1 cellular context compared by ENCODE assay signal in genomic region chr14:94636744-94637412, GRCh38.
TF ChIP-seq lines count a peak whose summit lies in the region.

No MANE protein-coding gene starts in this region.

TF ChIP-seq in HepG2, 621 proteins besides CTCF, POLR2A, EP300 and RAD21 (continued from another document and continues in another):
- no peak for TF ChIP-seq STAT5B (CRISPR knock-in tag; IDR thresholded peaks at IDR 0.05)
- TF ChIP-seq SMC3 (IDR thresholded peaks at IDR 0.05; ENCODE audit: low read length) = peak; percentile 53
- TF ChIP-seq ZFP36L2 (CRISPR knock-in tag; IDR thresholded peaks at IDR 0.05) = no peak
- no peak for TF ChIP-seq ZNF546 (CRISPR knock-in tag; conservative IDR thresholded peaks at IDR 0.05)
- TF ChIP-seq ZNF543 (CRISPR knock-in tag; IDR thresholded peaks at IDR 0.05) = no peak
- no peak for TF ChIP-seq ZNF44 (CRISPR knock-in tag; IDR thresholded peaks at IDR 0.05)
- TF ChIP-seq KAT2B (IDR thresholded peaks at IDR 0.05; ENCODE audit: borderline replicate concordance, low read depth, low read length) = peak; percentile 17; the same call in 1 of the 2 replicates
- TF ChIP-seq TEF (CRISPR knock-in tag; IDR thresholded peaks at IDR 0.05) = no peak
- no peak for TF ChIP-seq ZNF337 (CRISPR knock-in tag; IDR thresholded peaks at IDR 0.05; ENCODE audit: borderline replicate concordance, low read depth)
- TF ChIP-seq PHF8 (CRISPR knock-in tag; IDR thresholded peaks at IDR 0.05) = no peak
- no peak for TF ChIP-seq SMYD3 (CRISPR knock-in tag; IDR thresholded peaks at IDR 0.05)
- TF ChIP-seq, protein P1, sequence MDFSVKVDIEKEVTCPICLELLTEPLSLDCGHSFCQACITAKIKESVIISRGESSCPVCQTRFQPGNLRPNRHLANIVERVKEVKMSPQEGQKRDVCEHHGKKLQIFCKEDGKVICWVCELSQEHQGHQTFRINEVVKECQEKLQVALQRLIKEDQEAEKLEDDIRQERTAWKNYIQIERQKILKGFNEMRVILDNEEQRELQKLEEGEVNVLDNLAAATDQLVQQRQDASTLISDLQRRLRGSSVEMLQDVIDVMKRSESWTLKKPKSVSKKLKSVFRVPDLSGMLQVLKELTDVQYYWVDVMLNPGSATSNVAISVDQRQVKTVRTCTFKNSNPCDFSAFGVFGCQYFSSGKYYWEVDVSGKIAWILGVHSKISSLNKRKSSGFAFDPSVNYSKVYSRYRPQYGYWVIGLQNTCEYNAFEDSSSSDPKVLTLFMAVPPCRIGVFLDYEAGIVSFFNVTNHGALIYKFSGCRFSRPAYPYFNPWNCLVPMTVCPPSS (IDR thresholded peaks at IDR 0.05) = no peak
- TF ChIP-seq MED8 (CRISPR knock-in tag; IDR thresholded peaks at IDR 0.05; ENCODE audit: insufficient replicate concordance) = no peak
- no peak for TF ChIP-seq ZNF766 (CRISPR knock-in tag; IDR thresholded peaks at IDR 0.05; ENCODE audit: borderline replicate concordance)
- TF ChIP-seq SCMH1 (CRISPR knock-in tag; IDR thresholded peaks at IDR 0.05; ENCODE audit: borderline replicate concordance) = no peak
- TF ChIP-seq MEIS2 (CRISPR knock-in tag; IDR thresholded peaks at IDR 0.05) = peak; percentile 70; the same call in 1 of the 2 replicates
- peak; percentile 82 for TF ChIP-seq ONECUT2 (CRISPR knock-in tag; IDR thresholded peaks at IDR 0.05)
- no peak for TF ChIP-seq ZNF564 (CRISPR knock-in tag; IDR thresholded peaks at IDR 0.05)
- no peak for TF ChIP-seq LCORL (IDR thresholded peaks at IDR 0.05)
- TF ChIP-seq LCORL (CRISPR knock-in tag; IDR thresholded peaks at IDR 0.05) = 0 out of 2 replicates have a peak, but pooled peaks have one; percentile 18
- TF ChIP-seq HNRNPLL (IDR thresholded peaks at IDR 0.05; ENCODE audit: low read depth, low read length, poor library complexity, severe bottlenecking) = no peak
- TF ChIP-seq ZNF468 (CRISPR knock-in tag; IDR thresholded peaks at IDR 0.05) = no peak
- TF ChIP-seq, protein P2, sequence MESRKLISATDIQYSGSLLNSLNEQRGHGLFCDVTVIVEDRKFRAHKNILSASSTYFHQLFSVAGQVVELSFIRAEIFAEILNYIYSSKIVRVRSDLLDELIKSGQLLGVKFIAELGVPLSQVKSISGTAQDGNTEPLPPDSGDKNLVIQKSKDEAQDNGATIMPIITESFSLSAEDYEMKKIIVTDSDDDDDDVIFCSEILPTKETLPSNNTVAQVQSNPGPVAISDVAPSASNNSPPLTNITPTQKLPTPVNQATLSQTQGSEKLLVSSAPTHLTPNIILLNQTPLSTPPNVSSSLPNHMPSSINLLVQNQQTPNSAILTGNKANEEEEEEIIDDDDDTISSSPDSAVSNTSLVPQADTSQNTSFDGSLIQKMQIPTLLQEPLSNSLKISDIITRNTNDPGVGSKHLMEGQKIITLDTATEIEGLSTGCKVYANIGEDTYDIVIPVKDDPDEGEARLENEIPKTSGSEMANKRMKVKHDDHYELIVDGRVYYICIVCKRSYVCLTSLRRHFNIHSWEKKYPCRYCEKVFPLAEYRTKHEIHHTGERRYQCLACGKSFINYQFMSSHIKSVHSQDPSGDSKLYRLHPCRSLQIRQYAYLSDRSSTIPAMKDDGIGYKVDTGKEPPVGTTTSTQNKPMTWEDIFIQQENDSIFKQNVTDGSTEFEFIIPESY (CRISPR knock-in tag; IDR thresholded peaks at IDR 0.05) = no peak
- no peak for TF ChIP-seq DZIP1 (CRISPR knock-in tag; IDR thresholded peaks at IDR 0.05)
- no peak for TF ChIP-seq ZNF326 (CRISPR knock-in tag; IDR thresholded peaks at IDR 0.05; ENCODE audit: borderline replicate concordance)
- TF ChIP-seq BORCS8-MEF2B (CRISPR knock-in tag; IDR thresholded peaks at IDR 0.05) = no peak
- TF ChIP-seq, protein P3, sequence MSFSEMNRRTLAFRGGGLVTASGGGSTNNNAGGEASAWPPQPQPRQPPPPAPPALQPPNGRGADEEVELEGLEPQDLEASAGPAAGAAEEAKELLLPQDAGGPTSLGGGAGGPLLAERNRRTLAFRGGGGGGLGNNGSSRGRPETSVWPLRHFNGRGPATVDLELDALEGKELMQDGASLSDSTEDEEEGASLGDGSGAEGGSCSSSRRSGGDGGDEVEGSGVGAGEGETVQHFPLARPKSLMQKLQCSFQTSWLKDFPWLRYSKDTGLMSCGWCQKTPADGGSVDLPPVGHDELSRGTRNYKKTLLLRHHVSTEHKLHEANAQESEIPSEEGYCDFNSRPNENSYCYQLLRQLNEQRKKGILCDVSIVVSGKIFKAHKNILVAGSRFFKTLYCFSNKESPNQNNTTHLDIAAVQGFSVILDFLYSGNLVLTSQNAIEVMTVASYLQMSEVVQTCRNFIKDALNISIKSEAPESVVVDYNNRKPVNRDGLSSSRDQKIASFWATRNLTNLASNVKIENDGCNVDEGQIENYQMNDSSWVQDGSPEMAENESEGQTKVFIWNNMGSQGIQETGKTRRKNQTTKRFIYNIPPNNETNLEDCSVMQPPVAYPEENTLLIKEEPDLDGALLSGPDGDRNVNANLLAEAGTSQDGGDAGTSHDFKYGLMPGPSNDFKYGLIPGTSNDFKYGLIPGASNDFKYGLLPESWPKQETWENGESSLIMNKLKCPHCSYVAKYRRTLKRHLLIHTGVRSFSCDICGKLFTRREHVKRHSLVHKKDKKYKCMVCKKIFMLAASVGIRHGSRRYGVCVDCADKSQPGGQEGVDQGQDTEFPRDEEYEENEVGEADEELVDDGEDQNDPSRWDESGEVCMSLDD (CRISPR knock-in tag; IDR thresholded peaks at IDR 0.05; ENCODE audit: borderline replicate concordance) = 0 out of 2 replicates have a peak, but pooled peaks have one; percentile 31
- no peak for TF ChIP-seq SP4 (CRISPR knock-in tag; IDR thresholded peaks at IDR 0.05)
- TF ChIP-seq KLF6 (CRISPR knock-in tag; IDR thresholded peaks at IDR 0.05) = no peak
- no peak for TF ChIP-seq KLF15 (CRISPR knock-in tag; IDR thresholded peaks at IDR 0.05; ENCODE audit: borderline replicate concordance)
- TF ChIP-seq NCOA5 (CRISPR knock-in tag; IDR thresholded peaks at IDR 0.05) = no peak
- TF ChIP-seq GABPA (IDR thresholded peaks at IDR 0.05; ENCODE audit: low read depth, low read length) = no peak
- TF ChIP-seq GABPA (CRISPR knock-in tag; IDR thresholded peaks at IDR 0.05; ENCODE audit: low read depth) = peak; percentile 14; the same call in 1 of the 2 replicates
- TF ChIP-seq RNF219 (CRISPR knock-in tag; IDR thresholded peaks at IDR 0.05) = no peak
- no peak for TF ChIP-seq PRMT3 (CRISPR knock-in tag; IDR thresholded peaks at IDR 0.05; ENCODE audit: borderline replicate concordance, low read depth)
- TF ChIP-seq RBAK (CRISPR knock-in tag; IDR thresholded peaks at IDR 0.05) = peak; percentile 37; the same call in 1 of the 2 replicates
- TF ChIP-seq ZNF558 (CRISPR knock-in tag; IDR thresholded peaks at IDR 0.05; ENCODE audit: borderline replicate concordance) = no peak
- peak; percentile 91 for TF ChIP-seq FOXP4 (CRISPR knock-in tag; IDR thresholded peaks at IDR 0.05)
- no peak for TF ChIP-seq ZNF10 (CRISPR knock-in tag; IDR thresholded peaks at IDR 0.05; ENCODE audit: borderline replicate concordance, low read depth)
- TF ChIP-seq RORA (CRISPR knock-in tag; IDR thresholded peaks at IDR 0.05) = no peak
- TF ChIP-seq SKI (IDR thresholded peaks at IDR 0.05; ENCODE audit: partially characterized antibody) = no peak
- TF ChIP-seq SP5 (CRISPR knock-in tag; IDR thresholded peaks at IDR 0.05; ENCODE audit: borderline replicate concordance, low read depth) = peak; percentile 100
- TF ChIP-seq, protein P4, sequence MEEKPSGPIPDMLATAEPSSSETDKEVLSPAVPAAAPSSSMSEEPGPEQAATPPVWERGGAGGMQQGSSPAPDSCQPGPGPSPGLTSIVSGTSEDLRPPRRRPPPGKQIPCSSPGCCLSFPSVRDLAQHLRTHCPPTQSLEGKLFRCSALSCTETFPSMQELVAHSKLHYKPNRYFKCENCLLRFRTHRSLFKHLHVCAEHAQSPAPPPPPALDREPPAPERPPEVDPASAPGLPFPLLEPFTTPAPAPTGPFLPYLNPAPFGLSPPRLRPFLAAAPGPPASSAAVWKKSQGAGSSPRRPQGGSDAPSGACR (CRISPR knock-in tag; IDR thresholded peaks at IDR 0.05) = no peak
- no peak for TF ChIP-seq HOXA9 (CRISPR knock-in tag; IDR thresholded peaks at IDR 0.05; ENCODE audit: borderline replicate concordance)
- TF ChIP-seq MIER3 (CRISPR knock-in tag; IDR thresholded peaks at IDR 0.05; ENCODE audit: borderline replicate concordance) = peak; percentile 48; the same call in 1 of the 2 replicates
- TF ChIP-seq, protein P5, sequence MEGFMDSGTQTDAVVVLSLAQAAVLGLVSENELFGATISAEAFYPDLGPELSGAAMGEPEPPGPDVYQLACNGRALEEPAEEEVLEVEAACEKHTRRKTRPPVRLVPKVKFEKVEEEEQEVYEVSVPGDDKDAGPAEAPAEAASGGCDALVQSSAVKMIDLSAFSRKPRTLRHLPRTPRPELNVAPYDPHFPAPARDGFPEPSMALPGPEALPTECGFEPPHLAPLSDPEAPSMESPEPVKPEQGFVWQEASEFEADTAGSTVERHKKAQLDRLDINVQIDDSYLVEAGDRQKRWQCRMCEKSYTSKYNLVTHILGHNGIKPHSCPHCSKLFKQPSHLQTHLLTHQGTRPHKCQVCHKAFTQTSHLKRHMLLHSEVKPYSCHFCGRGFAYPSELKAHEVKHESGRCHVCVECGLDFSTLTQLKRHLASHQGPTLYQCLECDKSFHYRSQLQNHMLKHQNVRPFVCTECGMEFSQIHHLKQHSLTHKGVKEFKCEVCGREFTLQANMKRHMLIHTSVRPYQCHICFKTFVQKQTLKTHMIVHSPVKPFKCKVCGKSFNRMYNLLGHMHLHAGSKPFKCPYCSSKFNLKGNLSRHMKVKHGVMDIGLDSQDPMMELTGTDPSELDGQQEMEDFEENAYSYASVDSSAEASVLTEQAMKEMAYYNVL (CRISPR knock-in tag; IDR thresholded peaks at IDR 0.05; ENCODE audit: borderline replicate concordance) = peak; percentile 17; the same call in 1 of the 2 replicates
- TF ChIP-seq KDM3A (CRISPR knock-in tag; IDR thresholded peaks at IDR 0.05; ENCODE audit: low read depth) = 0 out of 2 replicates have a peak, but pooled peaks have one; percentile 59
- no peak for TF ChIP-seq ARHGAP35 (CRISPR knock-in tag; IDR thresholded peaks at IDR 0.05; ENCODE audit: borderline replicate concordance)
- peak; percentile 71 for TF ChIP-seq TBX2 (CRISPR knock-in tag; IDR thresholded peaks at IDR 0.05; ENCODE audit: borderline replicate concordance)
- 0 out of 2 replicates have a peak, but pooled peaks have one; percentile 33 for TF ChIP-seq ZNF557 (CRISPR knock-in tag; IDR thresholded peaks at IDR 0.05)
- TF ChIP-seq POLR2AphosphoS5 (IDR thresholded peaks at IDR 0.05; ENCODE audit: low read depth, low read length) = no peak
- TF ChIP-seq ZNF749 (CRISPR knock-in tag; IDR thresholded peaks at IDR 0.05; ENCODE audit: borderline replicate concordance) = no peak
- no peak for TF ChIP-seq CCAR2 (optimal IDR thresholded peaks at IDR 0.05; ENCODE audit: low read depth, low read length)
